In genomic region chr7:123190109-123190831, GRCh38 we compare ENCODE assay signal across 12 cellular contexts. TPM values are rescaled to one million over a fixed set of nuclear protein-coding genes. Genes with fewer than 3 reads are reported as not detected.
DNase-seq lines count a peak whose midpoint lies in the region; ATAC-seq and TF ChIP-seq lines count a peak whose summit lies in the region.
"Had no signal": no experiment of that assay in that cellular context is flagged by ENCODE, and none has a peak within 500 bp of the region (broad histone marks: within the 10 kb centered on the region; RNA-seq: fewer than 3 reads in every experiment).

No MANE protein-coding gene starts in this region.

- DNase-seq in iris pigment epithelial cell (ENCODE audit: low read depth) (peak; percentile 5), OCI-LY7 (ENCODE audit: low spot score) (no peak), NCI-H2227 treated with DMSO at 0.1 percent for 48 hours (lab: John Stamatoyannopoulos, UW) (no peak), inferior parietal cortex (ENCODE audit: extremely low spot score) (no peak)
- DNase-seq in activated CD8-positive, alpha-beta memory T cell treated with anti-CD3 and anti-CD28 coated beads, Interleukin-2, amount 50 U/mL, for 48 hours = no peak
- DNase-seq: anterior cingulate cortex had no signal

- H3K27ac ChIP-seq in OCI-LY7 (ENCODE audit: low read depth, low read length, poor library complexity, severe bottlenecking) = no peak overlapping the region

- no peak for TF ChIP-seq CTCF in OCI-LY7 (conservative IDR thresholded peaks at IDR 0.05; ENCODE audit: low read length)

- CTCF ChIA-PET in OCI-LY7 (lab: Charles Lee; ENCODE audit: unreplicated experiment) = no interaction called here

- BruUV-seq in OCI-LY7 (replicated peaks; lab: Mats Ljungman, UMichigan) = no TSS peak

- no peaks in the 10 kb centered on the region for H3K9me2 ChIP-seq in OCI-LY7 (ENCODE audit: insufficient read depth, low read length)

- no peak overlapping the region for H2AFZ ChIP-seq in OCI-LY7 (ENCODE audit: low read length)

- H3K9me3 ChIP-seq in OCI-LY7 (ENCODE audit: low read length) = no peaks in the 10 kb centered on the region

- no peaks in the 10 kb centered on the region for H3K36me3 ChIP-seq in OCI-LY7 (ENCODE audit: insufficient read depth, low read length)

- intact Hi-C loops in OCI-LY7 (cut with micrococcal nuclease; ENCODE audit: unreplicated experiment) = no loop called here

- no peaks in the 10 kb centered on the region for H3K4me1 ChIP-seq in OCI-LY7 (ENCODE audit: insufficient read depth, low read length, poor library complexity, severe bottlenecking)

- no peaks in the 10 kb centered on the region for H4K20me1 ChIP-seq in OCI-LY7 (ENCODE audit: insufficient read depth, low read length)

- ATAC-seq in GM18861 (IDR thresholded peaks at IDR 0.05; ENCODE audit: unreplicated experiment) (peak; percentile 92), GM21576 (IDR thresholded peaks at IDR 0.05; ENCODE audit: unreplicated experiment) (peak; percentile 93), HG03342 (IDR thresholded peaks at IDR 0.05; ENCODE audit: unreplicated experiment) (peak; percentile 92)

- H3K4me3 ChIP-seq in OCI-LY7 (ENCODE audit: low read depth, low read length, poor library complexity, severe bottlenecking) = no peak overlapping the region

- POLR2A ChIA-PET in OCI-LY7 (lab: Charles Lee) = no interaction called here

- no peak overlapping the region for H3K4me2 ChIP-seq in OCI-LY7 (ENCODE audit: low read length)

- H3K79me2 ChIP-seq in OCI-LY7 (ENCODE audit: insufficient read depth, low read depth, low read length) = no peaks in the 10 kb centered on the region

RNA-seq across cellular contexts. Expression of gene SLC13A1, which starts 9.5 kb away (rescaled TPM):
- not detected in 2 replicates for total RNA-seq in OCI-LY7 (2014; rRNA removed; shearing (Covaris generic))
- total RNA-seq in OCI-LY7 (2022) = not detected in 2 replicates
- total RNA-seq: fibroblast of lung, mammary epithelial cell, temporal lobe had no signal
